Comparison of ENCODE assay signal across 9 cellular contexts in the genomic region with DNA sequence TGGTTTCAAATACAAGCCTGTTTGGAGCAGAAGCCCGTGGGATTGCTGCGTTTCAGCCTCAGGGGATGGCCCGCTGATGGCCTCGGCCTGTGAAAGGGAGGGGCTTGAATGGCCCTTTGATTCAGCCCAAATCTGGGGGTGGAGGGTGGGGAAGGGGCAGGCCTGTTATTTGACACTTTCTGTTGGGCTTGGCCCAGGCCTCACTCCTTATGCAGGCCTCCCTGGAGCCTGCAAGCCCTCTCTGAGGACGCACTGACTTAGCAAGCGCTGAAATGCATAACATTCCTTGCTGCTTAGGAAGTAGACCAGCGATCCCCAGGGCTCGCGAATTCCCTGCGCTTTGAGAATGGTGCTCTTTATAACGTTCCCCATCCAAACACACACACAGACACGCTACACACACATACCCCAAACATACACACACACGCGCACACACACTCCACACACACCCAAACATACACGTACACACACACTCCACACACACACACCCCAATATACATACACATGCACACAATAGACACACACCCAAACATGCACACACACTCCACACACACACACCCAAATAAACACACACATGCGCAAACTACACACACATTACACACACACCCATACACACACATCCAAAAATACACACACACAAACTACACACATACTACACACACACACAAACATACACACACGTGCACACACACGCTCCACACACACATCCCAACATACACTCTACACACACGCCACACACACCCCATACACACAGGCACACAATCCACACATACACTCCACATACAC. TPM values are rescaled to one million over a fixed set of nuclear protein-coding genes. Genes with fewer than 3 reads are reported as not detected.
DNase-seq lines count a peak whose midpoint lies in the region; ATAC-seq, FAIRE-seq and TF ChIP-seq lines count a peak whose summit lies in the region.
"Had no signal": no experiment of that assay in that cellular context is flagged by ENCODE, and none has a peak within 500 bp of the region (broad histone marks: within the 10 kb centered on the region; RNA-seq: fewer than 3 reads in every experiment).

No MANE protein-coding gene starts in this region.

- H3K9me3 ChIP-seq in ascending aorta (no peaks in the 10 kb centered on the region), smooth muscle cell (replicated peaks; ENCODE audit: low read depth) (no peaks in the 10 kb centered on the region), small intestine (ENCODE audit: control insufficient read depth, low read depth) (no peaks in the 10 kb centered on the region)

- DNase-seq in DMS53 (lab: John Stamatoyannopoulos, UW): peak; percentile 52
- no peak for DNase-seq in DMS53 treated with DMSO at 0.1 percent for 48 hours (lab: John Stamatoyannopoulos, UW; ENCODE audit: unreplicated experiment)
- peak; percentile 38 to 93 for DNase-seq in ascending aorta (ENCODE audit: low spot score in 2 of 2)
- peak; percentile 96 for DNase-seq in iPS DF 19.7 (ENCODE audit: low read depth, low spot score)
- DNase-seq in smooth muscle cell (lab: John Stamatoyannopoulos, UW; ENCODE audit: unreplicated experiment): peak; percentile 66
- no peak for DNase-seq in dermis blood vessel endothelial cell
- no peak for DNase-seq in small intestine

- no peak for TF ChIP-seq CTCF in ascending aorta (IDR thresholded peaks at IDR 0.05)
- TF ChIP-seq CTCF in smooth muscle cell (IDR thresholded peaks at IDR 0.05; ENCODE audit: borderline replicate concordance, insufficient read depth, poor library complexity, severe bottlenecking): no peak

- H3K36me3 ChIP-seq in ascending aorta (no peaks in the 10 kb centered on the region), smooth muscle cell (ENCODE audit: low read depth) (no peaks in the 10 kb centered on the region), small intestine (ENCODE audit: control insufficient read depth in 2 of 2, insufficient read depth in 2 of 2, low read length in 2 of 2) (no peaks in the 10 kb centered on the region)

- no peaks in the 10 kb centered on the region for H4K20me1 ChIP-seq in smooth muscle cell (ENCODE audit: low read depth)

- H3K4me2 ChIP-seq in smooth muscle cell: peak overlapping the region; percentile 72

- WGBS in smooth muscle cell (ENCODE audit: low lambda C conversion rate): 28% methylated on average over 18 of the region's 19 CpGs
- WGBS in small intestine, 3 donors: 63 to 79% (median 79%) methylated on average over 19 of the region's 19 CpGs

- FAIRE-seq in small intestine (lab: Jason Lieb, UNC): no peak

- H3K4me3 ChIP-seq in ascending aorta: peak overlapping the region in 1 of 2 donors; percentile 18
- peak overlapping the region; percentile 10 for H3K4me3 ChIP-seq in smooth muscle cell
- no peak overlapping the region for H3K4me3 ChIP-seq in small intestine (ENCODE audit: low read depth in 1 of 2, low read length in 2 of 2)

- H3K27ac ChIP-seq in ascending aorta: peak overlapping the region; percentile 55 to 57
- peak overlapping the region; percentile 71 for H3K27ac ChIP-seq in smooth muscle cell (ENCODE audit: low read depth)
- peak overlapping the region in 1 of 2 donors; percentile 39 for H3K27ac ChIP-seq in small intestine (ENCODE audit: low read depth in 1 of 2, low read length in 1 of 2)
- H3K27ac ChIP-seq: 22Rv1 had no signal

- H3K79me2 ChIP-seq in smooth muscle cell (ENCODE audit: low read depth): no peaks in the 10 kb centered on the region

- intact Hi-C loops in ascending aorta (cut with DNase I): no loop called here

- H3K27me3 ChIP-seq in ascending aorta: no peaks in the 10 kb centered on the region
- H3K27me3 ChIP-seq in smooth muscle cell (ENCODE audit: low read depth): no peaks in the 10 kb centered on the region
- H3K27me3 ChIP-seq in small intestine (ENCODE audit: control insufficient read depth in 2 of 2, insufficient read depth in 2 of 2, low read length in 2 of 2): no peaks in the 10 kb centered on the region

- no peak overlapping the region for H2AFZ ChIP-seq in smooth muscle cell (ENCODE audit: low read depth)

- no peak for ATAC-seq in GM18520 (IDR thresholded peaks at IDR 0.05; ENCODE audit: unreplicated experiment)

- H3F3A ChIP-seq in smooth muscle cell (ENCODE audit: low read depth): peaks cover 14% of the 10 kb centered on the region

- H3K4me1 ChIP-seq in ascending aorta (peaks cover 0 to 3% of the 10 kb centered on the region in 2 donors), smooth muscle cell (ENCODE audit: low read depth) (peaks cover 9% of the 10 kb centered on the region), small intestine (ENCODE audit: control insufficient read depth in 2 of 2, insufficient read depth in 1 of 2, low read depth in 1 of 2, low read length in 1 of 2) (peaks cover 0 to 4% of the 10 kb centered on the region in 2 donors)

- H3K9ac ChIP-seq in smooth muscle cell (ENCODE audit: low read depth): no peak overlapping the region

RNA-seq across cellular contexts. Expression of gene TLR10, which starts 29.6 kb away (rescaled TPM):
- total RNA-seq in ascending aorta (not detected), smooth muscle cell (not detected in 2 replicates), dermis blood vessel endothelial cell (not detected in 2 replicates)
- polyA plus RNA-seq in smooth muscle cell (not detected in 2 replicates), small intestine (under 1 TPM in 2 of 3 donors, not detected in 1; 0.22 to 0.52 TPM)

RNA-seq across cellular contexts. Expression of gene TLR1, which starts 51.4 kb away (rescaled TPM):
- total RNA-seq in ascending aorta (1.1 TPM), smooth muscle cell (2.0 and 8.4 TPM in 2 replicates), dermis blood vessel endothelial cell (3.1 and 6.9 TPM in 2 replicates)
- polyA plus RNA-seq in smooth muscle cell (0.54 and 0.99 TPM in 2 replicates), small intestine (1 to 10 TPM in 2 of 3 donors, under 1 TPM in 1; 0.54 to 2.6 (median 1.1) TPM)

Comparison
In these comparisons a context has a peak if more than half of its experiments do, and no peak if none do; other contexts are left out.
1. DNase-seq: peak in DMS53 (single experiment), ascending aorta (2 of 2), iPS DF 19.7 (single experiment) and smooth muscle cell (single experiment); none in DMS53 treated with DMSO at 0.1 percent for 48 hours (single experiment), dermis blood vessel endothelial cell (single experiment) and small intestine (single experiment).